ENCODE assay signal across 15 cellular contexts in genomic region chr5:17497931-17498330, GRCh38. TPM values are rescaled to one million over a fixed set of nuclear protein-coding genes. Genes with fewer than 3 reads are reported as not detected.
"Had no signal": no experiment of that assay in that cellular context is flagged by ENCODE, and none has a peak within 500 bp of the region (broad histone marks: within the 10 kb centered on the region; RNA-seq: fewer than 3 reads in every experiment).

TSS of gene TAF11L2 (plus strand) at chr5:17498231.

RNA-seq across cellular contexts. Expression of gene TAF11L2, which starts in this region (rescaled TPM):
- total RNA-seq: activated B cell treated with CpG ODN at 0.5 μM for 24 hours; activated CD4-positive, alpha-beta memory T cell treated with anti-CD3 and anti-CD28 coated beads for 36 hours; activated CD4-positive, alpha-beta memory T cell treated with anti-CD3 and anti-CD28 coated beads, Interleukin-2, amount 10 ng/mL, durations not matched to agents 7 days and 5 days; activated CD4-positive, alpha-beta T cell treated with anti-CD3 and anti-CD28 coated beads for 36 hours; activated CD4-positive, alpha-beta T cell treated with anti-CD3 and anti-CD28 coated beads, Interleukin-2, amount 10 ng/mL, durations not matched to agents 24 days and 14 days; activated CD4-positive, alpha-beta T cell treated with anti-CD3 and anti-CD28 coated beads, Interleukin-2, amount 10 ng/mL, durations not matched to agents 7 days and 5 days; activated CD8-positive, alpha-beta memory T cell treated with anti-CD3 and anti-CD28 coated beads for 36 hours; activated CD8-positive, alpha-beta memory T cell treated with anti-CD3 and anti-CD28 coated beads, Interleukin-2, amount 10 ng/mL, durations not matched to agents 7 days and 5 days; activated CD8-positive, alpha-beta T cell treated with anti-CD3 and anti-CD28 coated beads for 36 hours; activated CD8-positive, alpha-beta T cell treated with anti-CD3 and anti-CD28 coated beads, Interleukin-2, amount 10 ng/mL, durations not matched to agents 7 days and 5 days; T-cell; T-helper 1 cell treated with Interleukin-12 subunit alpha and Interleukin-12 subunit beta and Interleukin-4 antibody, amounts not matched to agents 30 ng/mL and 1 ng/mL, for 36 hours; T-helper 17 cell; T-helper 2 cell treated with Interferon-gamma antibody and Interleukin-4, amounts not matched to agents 100 ng/mL and 5 ng/mL, for 36 hours; WTC11 had no signal
